ENCODE assay signal across 8 cellular contexts in genomic region chr2:177334940-177335543, GRCh38. TPM values are rescaled to one million over a fixed set of nuclear protein-coding genes. Genes with fewer than 3 reads are reported as not detected.
DNase-seq lines count a peak whose midpoint lies in the region; ATAC-seq and TF ChIP-seq lines count a peak whose summit lies in the region.

No MANE protein-coding gene starts in this region.

- H3K4me3 ChIP-seq in astrocyte of the spinal cord (ENCODE audit: low read depth, low read length): no peak overlapping the region
- no peak overlapping the region for H3K4me3 ChIP-seq in thoracic aorta

- no peaks in the 10 kb centered on the region for H3K36me3 ChIP-seq in thoracic aorta

- peak; percentile 59 for ATAC-seq in HG03135 (IDR thresholded peaks at IDR 0.05; ENCODE audit: unreplicated experiment)
- ATAC-seq in thoracic aorta (ENCODE audit: insufficient number of reproducible peaks, low FRiP score, low read depth): peak; percentile 61
- no peak for ATAC-seq in HG03342 (IDR thresholded peaks at IDR 0.05; ENCODE audit: unreplicated experiment)

- peaks cover 3 to 6% of the 10 kb centered on the region in 2 donors for H3K4me1 ChIP-seq in thoracic aorta (ENCODE audit: control insufficient read depth in 1 of 2, low read depth in 2 of 2)

- in situ Hi-C loops in astrocyte of the spinal cord (cut with HindIII; ENCODE audit: low sequenced_read_pairs): no loop called here

- TF ChIP-seq CTCF in astrocyte of the spinal cord (IDR thresholded peaks at IDR 0.05; ENCODE audit: low read depth, low read length) (peak; percentile 90), thoracic aorta (IDR thresholded peaks at IDR 0.05) (peak; percentile 93)

- H3K9me3 ChIP-seq in thoracic aorta: no peaks in the 10 kb centered on the region

- DNase-seq in stimulated activated CD8-positive, alpha-beta memory T cell treated with anti-CD3 and anti-CD28 coated beads, Interleukin-12 subunit alpha, Interleukin-12 subunit beta, amount 100 ng/mL, for 1 hour (ENCODE audit: low read depth): peak; percentile 19
- DNase-seq in stimulated activated CD8-positive, alpha-beta memory T cell treated with anti-CD3 and anti-CD28 coated beads, Interleukin-4, amount 100 ng/mL, for 48 hours: no peak
- DNase-seq in NCI-H748 (lab: John Stamatoyannopoulos, UW; ENCODE audit: unreplicated experiment) (peak; percentile 66), astrocyte of the spinal cord (ENCODE audit: low read depth, low spot score) (peak; percentile 49), inferior parietal cortex (ENCODE audit: extremely low spot score) (peak; percentile 86), thoracic aorta (ENCODE audit: low spot score) (no peak)

- H3K27me3 ChIP-seq in thoracic aorta (replicated peaks; ENCODE audit: insufficient read depth): no peaks in the 10 kb centered on the region

- no peak overlapping the region for H3K27ac ChIP-seq in thoracic aorta

RNA-seq across cellular contexts. Expression of gene AGPS, which starts 57.5 kb away (rescaled TPM):
- total RNA-seq in thoracic aorta: 10 to 100 TPM; 17.5 to 21.7 TPM

Comparison
In these comparisons a context has a peak if more than half of its experiments do, and no peak if none do; other contexts are left out.
1. DNase-seq: peak in stimulated activated CD8-positive, alpha-beta memory T cell treated with anti-CD3 and anti-CD28 coated beads, Interleukin-12 subunit alpha, Interleukin-12 subunit beta, amount 100 ng/mL, for 1 hour (single experiment), NCI-H748 (single experiment), astrocyte of the spinal cord (single experiment) and inferior parietal cortex (single experiment); none in stimulated activated CD8-positive, alpha-beta memory T cell treated with anti-CD3 and anti-CD28 coated beads, Interleukin-4, amount 100 ng/mL, for 48 hours (single experiment) and thoracic aorta (single experiment).